16 cellular contexts compared by ENCODE assay signal in genomic region chr5:100860407-100860806, GRCh38. TPM values are rescaled to one million over a fixed set of nuclear protein-coding genes. Genes with fewer than 3 reads are reported as not detected.
A peak's percentile ranks its signal among the peaks of the same experiment; 100 is the strongest.
DNase-seq lines count a peak whose midpoint lies in the region; ATAC-seq lines count a peak whose summit lies in the region.
"Had no signal": no experiment of that assay in that cellular context is flagged by ENCODE, and none has a peak within 500 bp of the region (broad histone marks: within the 10 kb centered on the region; RNA-seq: fewer than 3 reads in every experiment).

No MANE protein-coding gene starts in this region.

- no peak overlapping the region for H3K4me3 ChIP-seq in right cardiac atrium (ENCODE audit: low read length)
- H3K4me3 ChIP-seq: HAP-1, left lung had no signal

- no peaks in the 10 kb centered on the region for H3K27me3 Mint-ChIP-seq in activated T-helper 1 cell treated with anti-CD3 and anti-CD28 coated beads, Interleukin-12 subunit alpha, Interleukin-12 subunit beta, Interleukin-2, Interleukin-4 antibody, amounts not matched to agents 30 ng/mL and 10 ng/mL and 1 ng/mL, durations not matched to agents 14 hours and 24 hours and 36 hours (ENCODE audit: insufficient read depth)

- H3K9me3 Mint-ChIP-seq in activated T-helper 1 cell treated with anti-CD3 and anti-CD28 coated beads, Interleukin-12 subunit alpha, Interleukin-12 subunit beta, Interleukin-2, Interleukin-4 antibody, amounts not matched to agents 30 ng/mL and 10 ng/mL and 1 ng/mL, durations not matched to agents 14 hours and 24 hours and 36 hours = peaks cover 4% of the 10 kb centered on the region

- H3K4me1 ChIP-seq in right cardiac atrium (ENCODE audit: control insufficient read depth, insufficient read depth, low read length) = no peaks in the 10 kb centered on the region

- ATAC-seq in GM18511 (IDR thresholded peaks at IDR 0.05; ENCODE audit: unreplicated experiment) = peak; percentile 58
- ATAC-seq in GM19372 (IDR thresholded peaks at IDR 0.05; ENCODE audit: low read depth, unreplicated experiment) = peak; percentile 44
- peak; percentile 48 for ATAC-seq in HG02943 (IDR thresholded peaks at IDR 0.05; ENCODE audit: low read depth, unreplicated experiment)
- no peak for ATAC-seq in right cardiac atrium
- ATAC-seq: left lung had no signal

- WGBS in right cardiac atrium = 93% methylated on average over 1 of the region's 1 CpG

- H3K27ac Mint-ChIP-seq in activated T-helper 1 cell treated with anti-CD3 and anti-CD28 coated beads, Interleukin-12 subunit alpha, Interleukin-12 subunit beta, Interleukin-2, Interleukin-4 antibody, amounts not matched to agents 30 ng/mL and 10 ng/mL and 1 ng/mL, durations not matched to agents 14 hours and 24 hours and 36 hours = peak overlapping the region; percentile 97

- peak overlapping the region; percentile 43 for H3K4me3 Mint-ChIP-seq in activated T-helper 1 cell treated with anti-CD3 and anti-CD28 coated beads, Interleukin-12 subunit alpha, Interleukin-12 subunit beta, Interleukin-2, Interleukin-4 antibody, amounts not matched to agents 30 ng/mL and 10 ng/mL and 1 ng/mL, durations not matched to agents 14 hours and 24 hours and 36 hours

- no peaks in the 10 kb centered on the region for H3K9me3 ChIP-seq in right cardiac atrium (ENCODE audit: control insufficient read depth, low read length)
- H3K9me3 ChIP-seq: HAP-1, left lung had no signal

- H3K4me1 Mint-ChIP-seq in activated T-helper 1 cell treated with anti-CD3 and anti-CD28 coated beads, Interleukin-12 subunit alpha, Interleukin-12 subunit beta, Interleukin-2, Interleukin-4 antibody, amounts not matched to agents 30 ng/mL and 10 ng/mL and 1 ng/mL, durations not matched to agents 14 hours and 24 hours and 36 hours (ENCODE audit: low read depth) = peaks cover 62% of the 10 kb centered on the region

- no peaks in the 10 kb centered on the region for H3K27me3 ChIP-seq in right cardiac atrium (ENCODE audit: control insufficient read depth, insufficient read depth)
- H3K27me3 ChIP-seq: left lung had no signal

- peaks cover 48% of the 10 kb centered on the region for H3K36me3 Mint-ChIP-seq in activated T-helper 1 cell treated with anti-CD3 and anti-CD28 coated beads, Interleukin-12 subunit alpha, Interleukin-12 subunit beta, Interleukin-2, Interleukin-4 antibody, amounts not matched to agents 30 ng/mL and 10 ng/mL and 1 ng/mL, durations not matched to agents 14 hours and 24 hours and 36 hours (ENCODE audit: low read depth)

- no peak for DNase-seq in activated T-helper 1 cell treated with anti-CD3 and anti-CD28 coated beads, Interleukin-12 subunit alpha, Interleukin-12 subunit beta, Interleukin-2, Interleukin-4 antibody, amounts not matched to agents 30 ng/mL and 10 ng/mL and 1 ng/mL, durations not matched to agents 14 hours and 24 hours and 36 hours (ENCODE audit: low spot score)
- DNase-seq in mucosa of gallbladder (ENCODE audit: low spot score) (no peak), NCI-H187 treated with DMSO at 0.1 percent for 48 hours (lab: John Stamatoyannopoulos, UW) (no peak), right cardiac atrium (no peak), SKM-1 (lab: John Stamatoyannopoulos, UW; ENCODE audit: unreplicated experiment) (no peak)
- DNase-seq: effector memory CD4-positive, alpha-beta T cell; left lung; NCI-H1105 treated with DMSO at 0.1 percent for 48 hours; NCI-H82; occipital lobe; stimulated activated naive CD4-positive, alpha-beta T cell had no signal

- intact Hi-C loops in activated T-helper 1 cell treated with anti-CD3 and anti-CD28 coated beads, Interleukin-12 subunit alpha, Interleukin-12 subunit beta, Interleukin-2, Interleukin-4 antibody, amounts not matched to agents 30 ng/mL and 10 ng/mL and 1 ng/mL, durations not matched to agents 14 hours and 24 hours and 36 hours (cut with micrococcal nuclease) = no loop called here
- intact Hi-C loops in right cardiac atrium (cut with DNase I) = no loop called here

- H3K27ac ChIP-seq in right cardiac atrium (ENCODE audit: low read length) = no peak overlapping the region
- H3K27ac ChIP-seq: left lung had no signal

RNA-seq across cellular contexts. Expression of gene ST8SIA4, which starts 42.7 kb away (rescaled TPM):
- total RNA-seq in activated T-helper 1 cell treated with anti-CD3 and anti-CD28 coated beads, Interleukin-12 subunit alpha, Interleukin-12 subunit beta, Interleukin-2, Interleukin-4 antibody, amounts not matched to agents 30 ng/mL and 10 ng/mL and 1 ng/mL, durations not matched to agents 14 hours and 24 hours and 36 hours = 63.1 and 65.2 TPM in 2 replicates
- total RNA-seq in mucosa of gallbladder (9.4 TPM), right cardiac atrium (1 to 10 TPM; 3.6 to 5.9 (median 4.3) TPM)
- polyA plus RNA-seq in right cardiac atrium = 0.84 TPM
- total RNA-seq: HT1080 had no signal

Comparison
In these comparisons a context has a peak if more than half of its experiments do, and no peak if none do; other contexts are left out.
1. ATAC-seq: peak in GM18511 (single experiment), GM19372 (single experiment) and HG02943 (single experiment); none in right cardiac atrium (0 of 2).